Comparison of ENCODE assay signal across 8 cellular contexts in genomic region chr10:121926669-121927360, GRCh38. TPM values are rescaled to one million over a fixed set of nuclear protein-coding genes. Genes with fewer than 3 reads are reported as not detected.
DNase-seq lines count a peak whose midpoint lies in the region; ATAC-seq, FAIRE-seq and TF ChIP-seq lines count a peak whose summit lies in the region.

No MANE protein-coding gene starts in this region.

- peak overlapping the region; percentile 95 for H3K27ac Mint-ChIP-seq in T-helper 1 cell treated with Interleukin-12 subunit alpha and Interleukin-12 subunit beta and Interleukin-4 antibody, amounts not matched to agents 30 μg/mL and 1 μg/mL, for 36 hours
- peak overlapping the region; percentile 82 for H3K27ac Mint-ChIP-seq in nephron progenitor cell

- H3K9me3 Mint-ChIP-seq in T-helper 1 cell treated with Interleukin-12 subunit alpha and Interleukin-12 subunit beta and Interleukin-4 antibody, amounts not matched to agents 30 μg/mL and 1 μg/mL, for 36 hours = no peaks in the 10 kb centered on the region
- H3K9me3 Mint-ChIP-seq in nephron progenitor cell = no peaks in the 10 kb centered on the region

- FAIRE-seq in GM12892 (lab: Jason Lieb, UNC) = peak; percentile 33

- peak; percentile 26 for ATAC-seq in HG03135 (IDR thresholded peaks at IDR 0.05; ENCODE audit: unreplicated experiment)

- H3K27me3 Mint-ChIP-seq in T-helper 1 cell treated with Interleukin-12 subunit alpha and Interleukin-12 subunit beta and Interleukin-4 antibody, amounts not matched to agents 30 μg/mL and 1 μg/mL, for 36 hours (ENCODE audit: low read depth) = no peaks in the 10 kb centered on the region
- H3K27me3 Mint-ChIP-seq in nephron progenitor cell (ENCODE audit: low read depth, poor library complexity) = no peaks in the 10 kb centered on the region

- peaks cover 23% of the 10 kb centered on the region for H3K4me1 Mint-ChIP-seq in T-helper 1 cell treated with Interleukin-12 subunit alpha and Interleukin-12 subunit beta and Interleukin-4 antibody, amounts not matched to agents 30 μg/mL and 1 μg/mL, for 36 hours (ENCODE audit: low read depth)
- H3K4me1 Mint-ChIP-seq in nephron progenitor cell = peaks cover 55% of the 10 kb centered on the region

- H3K4me3 Mint-ChIP-seq in T-helper 1 cell treated with Interleukin-12 subunit alpha and Interleukin-12 subunit beta and Interleukin-4 antibody, amounts not matched to agents 30 μg/mL and 1 μg/mL, for 36 hours = peak overlapping the region; percentile 92
- H3K4me3 Mint-ChIP-seq in nephron progenitor cell = peak overlapping the region; percentile 89

- TF ChIP-seq POLR2A in GM12892 (IDR thresholded peaks at IDR 0.05; ENCODE audit: low read depth, low read length) = no peak
- TF ChIP-seq POLR2A in erythroblast (IDR thresholded peaks at IDR 0.05; ENCODE audit: low read length) = no peak

- peaks cover 5% of the 10 kb centered on the region for H3K36me3 Mint-ChIP-seq in T-helper 1 cell treated with Interleukin-12 subunit alpha and Interleukin-12 subunit beta and Interleukin-4 antibody, amounts not matched to agents 30 μg/mL and 1 μg/mL, for 36 hours (ENCODE audit: low read depth)
- peaks cover 17% of the 10 kb centered on the region for H3K36me3 Mint-ChIP-seq in nephron progenitor cell (ENCODE audit: low read depth)

- DNase-seq in AG08396 (ENCODE audit: low spot score) (peak; percentile 49), GM12892 (ENCODE audit: insufficient read length) (peak; percentile 19), erythroblast (lab: John Stamatoyannopoulos, UW) (peak; percentile 66 to 73), nephron progenitor cell (no peak)
- DNase-seq in stimulated activated naive CD4-positive, alpha-beta T cell treated with Interleukin-2 at 50 U/mL for 16 hours (lab: John Stamatoyannopoulos, UW) = no peak
- DNase-seq in activated CD8-positive, alpha-beta memory T cell treated with anti-CD3 and anti-CD28 coated beads, Interleukin-2, amount 50 U/mL, for 48 hours = no peak

- no peak for TF ChIP-seq CTCF in nephron progenitor cell (IDR thresholded peaks at IDR 0.05)

RNA-seq across cellular contexts. Expression of gene ATE1, which starts 1.0 kb away (rescaled TPM):
- 13.3 TPM for polyA plus RNA-seq in GM12892 (2012; ENCODE audit: missing spikeins)

RNA-seq across cellular contexts. Expression of gene NSMCE4A, which starts 48.2 kb away (rescaled TPM):
- polyA plus RNA-seq in GM12892 (2012; ENCODE audit: missing spikeins) = 62.0 TPM

Comparison
In these comparisons a context has a peak if more than half of its experiments do, and no peak if none do; other contexts are left out.
1. DNase-seq: peak in AG08396 (single experiment), GM12892 (single experiment) and erythroblast (2 of 2); none in nephron progenitor cell (single experiment), stimulated activated naive CD4-positive, alpha-beta T cell treated with Interleukin-2 at 50 U/mL for 16 hours (single experiment) and activated CD8-positive, alpha-beta memory T cell treated with anti-CD3 and anti-CD28 coated beads, Interleukin-2, amount 50 U/mL, for 48 hours (single experiment).